In the genomic region with DNA sequence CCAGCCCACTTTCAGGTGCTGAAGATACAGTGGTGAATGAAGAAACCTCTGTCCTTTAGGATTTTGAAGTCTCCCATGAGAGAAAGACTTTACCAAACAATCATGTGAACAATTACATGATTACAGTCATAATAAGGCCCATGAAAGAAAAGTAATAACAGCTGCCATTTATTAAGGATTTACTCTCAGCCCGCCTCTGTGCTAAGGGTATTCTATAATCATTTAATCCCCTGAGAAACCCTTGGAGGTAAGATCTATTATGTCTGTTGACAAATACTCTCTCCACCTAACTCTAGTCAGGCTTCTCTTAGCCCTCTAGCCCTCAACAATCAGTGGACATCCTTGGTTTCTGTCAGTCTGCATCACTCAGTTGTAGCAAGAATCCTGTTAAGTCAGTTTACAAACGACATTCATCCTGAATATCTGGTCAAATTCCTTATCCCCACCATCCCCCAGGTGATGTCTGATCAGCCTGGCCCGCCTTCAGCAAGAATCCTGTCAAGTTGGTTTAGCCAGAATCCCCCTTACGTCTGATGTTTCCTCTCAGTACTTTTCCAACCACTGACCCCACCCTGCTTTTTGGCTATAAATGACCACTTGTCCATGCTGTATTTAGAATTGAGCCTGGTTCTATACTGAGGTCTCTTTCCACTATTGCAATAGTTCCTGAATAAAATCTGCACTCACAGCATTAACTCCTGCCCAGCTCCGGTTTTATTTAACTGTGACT, we compare ENCODE assay signal across 12 cellular contexts.
"Had no signal": no experiment of that assay in that cellular context is flagged by ENCODE, and none has a peak within 500 bp of the region (broad histone marks: within the 10 kb centered on the region; RNA-seq: fewer than 3 reads in every experiment).

No MANE protein-coding gene starts in this region.

- H3K27ac Mint-ChIP-seq: activated CD4-positive, alpha-beta T cell treated with anti-CD3 and anti-CD28 coated beads for 36 hours; activated T-helper 1 cell treated with anti-CD3 and anti-CD28 coated beads, Interleukin-12 subunit alpha, Interleukin-12 subunit beta, Interleukin-2, Interleukin-4 antibody, amounts not matched to agents 30 ng/mL and 10 ng/mL and 1 ng/mL, durations not matched to agents 14 hours and 24 hours and 36 hours; stimulated activated effector memory CD8-positive, alpha-beta T cell treated with anti-CD3 and anti-CD28 coated beads, Interleukin-12 subunit alpha, Interleukin-12 subunit beta, amount 100 ng/mL, for 72 hours had no signal

- H3K4me1 ChIP-seq: gastroesophageal sphincter, pancreas, thyroid gland had no signal

- H3K4me3 Mint-ChIP-seq: activated CD4-positive, alpha-beta T cell treated with anti-CD3 and anti-CD28 coated beads for 36 hours; activated T-helper 1 cell treated with anti-CD3 and anti-CD28 coated beads, Interleukin-12 subunit alpha, Interleukin-12 subunit beta, Interleukin-2, Interleukin-4 antibody, amounts not matched to agents 30 ng/mL and 10 ng/mL and 1 ng/mL, durations not matched to agents 14 hours and 24 hours and 36 hours; naive B cell; stimulated activated effector memory CD8-positive, alpha-beta T cell treated with anti-CD3 and anti-CD28 coated beads, Interleukin-12 subunit alpha, Interleukin-12 subunit beta, amount 100 ng/mL, for 72 hours had no signal

- H3K27me3 ChIP-seq: gastroesophageal sphincter, pancreas, thyroid gland had no signal

- H3K4me3 ChIP-seq: coronary artery, gastroesophageal sphincter, pancreas, thyroid gland had no signal

- DNase-seq: activated CD4-positive, alpha-beta T cell treated with anti-CD3 and anti-CD28 coated beads for 36 hours; activated naive CD4-positive, alpha-beta T cell treated with Interleukin-2 at 50 U/mL for 16 hours; effector CD4-positive, alpha-beta T cell; midbrain; naive B cell; pancreas; T1000; thyroid gland had no signal

- H3K9me3 ChIP-seq: pancreas, thyroid gland had no signal

- H3K27ac ChIP-seq: coronary artery, gastroesophageal sphincter, pancreas, thyroid gland had no signal

- H3K36me3 Mint-ChIP-seq: stimulated activated effector memory CD8-positive, alpha-beta T cell treated with anti-CD3 and anti-CD28 coated beads, Interleukin-12 subunit alpha, Interleukin-12 subunit beta, amount 100 ng/mL, for 72 hours had no signal

- ATAC-seq: activated CD4-positive, alpha-beta T cell treated with anti-CD3 and anti-CD28 coated beads for 36 hours; gastroesophageal sphincter; stimulated activated effector memory CD8-positive, alpha-beta T cell treated with anti-CD3 and anti-CD28 coated beads, Interleukin-12 subunit alpha, Interleukin-12 subunit beta, amount 100 ng/mL, for 72 hours had no signal

- H3K36me3 ChIP-seq: gastroesophageal sphincter, pancreas, thyroid gland had no signal

- H3K4me1 Mint-ChIP-seq: naive B cell; stimulated activated effector memory CD8-positive, alpha-beta T cell treated with anti-CD3 and anti-CD28 coated beads, Interleukin-12 subunit alpha, Interleukin-12 subunit beta, amount 100 ng/mL, for 72 hours had no signal
